15 cellular contexts compared by ENCODE assay signal in the genomic region with DNA sequence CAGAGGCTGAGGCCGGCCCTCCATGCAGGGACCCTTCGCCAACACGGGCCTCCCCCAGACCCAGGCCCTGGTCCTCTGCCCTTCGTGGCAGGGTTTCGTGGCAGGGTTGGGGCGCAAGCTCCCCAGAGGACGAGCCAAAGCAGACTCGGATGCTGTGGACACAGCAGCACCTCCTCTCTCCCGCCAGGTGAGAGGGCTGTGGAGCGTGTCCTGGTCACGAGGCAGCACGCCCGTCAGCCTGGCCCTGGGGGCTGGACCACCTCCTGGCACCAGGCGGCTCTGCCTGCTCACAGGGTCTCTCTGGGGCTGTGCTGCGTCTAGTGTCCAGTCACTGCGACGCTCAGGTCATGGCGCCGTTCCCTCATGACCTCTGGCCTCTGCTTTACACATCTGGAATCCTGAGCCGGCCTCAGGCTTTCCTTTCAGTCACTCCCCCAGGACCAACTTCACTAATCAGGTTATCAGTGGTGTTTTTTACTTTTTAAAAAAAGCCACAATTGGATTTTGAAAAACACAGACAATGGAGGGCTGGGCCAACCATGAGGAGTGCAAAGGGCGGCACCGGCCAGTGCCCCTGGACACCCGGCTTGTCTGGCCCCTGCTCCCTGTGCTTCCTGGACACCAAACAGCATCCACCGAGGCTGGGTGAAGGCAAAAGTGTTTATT. TPM values are rescaled to one million over a fixed set of nuclear protein-coding genes. Genes with fewer than 3 reads are reported as not detected.
DNase-seq lines count a peak whose midpoint lies in the region; ATAC-seq and TF ChIP-seq lines count a peak whose summit lies in the region.
"Had no signal": no experiment of that assay in that cellular context is flagged by ENCODE, and none has a peak within 500 bp of the region (broad histone marks: within the 10 kb centered on the region; RNA-seq: fewer than 3 reads in every experiment).

No MANE protein-coding gene starts in this region.

- H2BK12ac ChIP-seq in neuronal stem cell (ENCODE audit: low read length) = no peak overlapping the region

- TF ChIP-seq CTCF in HCT116 (IDR thresholded peaks at IDR 0.05 in 2 of 3, conservative IDR thresholded peaks at IDR 0.05 in 1 of 3; ENCODE audit: borderline replicate concordance in 1 of 3, insufficient read depth in 1 of 3, low read depth in 2 of 3, low read length in 2 of 3) = no peak

- WGBS in neuronal stem cell (ENCODE audit: extremely low coverage in 2 of 2, insufficient read length in 2 of 2, insufficient replicate concordance in 1 of 2), 2 donors = no CpG with 5 or more reads among the region's 24 CpGs

- H2AFZ ChIP-seq in HCT116 (ENCODE audit: low read depth, low read length, poor library complexity, severe bottlenecking) (no peak overlapping the region), neuronal stem cell (ENCODE audit: low read length) (no peak overlapping the region)

- peaks cover 7% of the 10 kb centered on the region for H3K36me3 Mint-ChIP-seq in activated CD4-positive, alpha-beta memory T cell treated with anti-CD3 and anti-CD28 coated beads for 36 hours
- H3K36me3 Mint-ChIP-seq in activated CD4-positive, alpha-beta memory T cell treated with anti-CD3 and anti-CD28 coated beads, Interleukin-2, amount 10 ng/mL, durations not matched to agents 7 days and 5 days (ENCODE audit: low read depth) = peaks cover 17% of the 10 kb centered on the region
- peaks cover 14% of the 10 kb centered on the region for H3K36me3 Mint-ChIP-seq in activated naive CD8-positive, alpha-beta T cell treated with anti-CD3 and anti-CD28 coated beads, Interleukin-2, amount 50 U/mL, for 24 hours (ENCODE audit: low read depth)

- H3K9me3 Mint-ChIP-seq in activated CD4-positive, alpha-beta memory T cell treated with anti-CD3 and anti-CD28 coated beads for 36 hours = no peaks in the 10 kb centered on the region
- no peaks in the 10 kb centered on the region for H3K9me3 Mint-ChIP-seq in activated CD4-positive, alpha-beta memory T cell treated with anti-CD3 and anti-CD28 coated beads, Interleukin-2, amount 10 ng/mL, durations not matched to agents 7 days and 5 days
- no peaks in the 10 kb centered on the region for H3K9me3 Mint-ChIP-seq in activated naive CD8-positive, alpha-beta T cell treated with anti-CD3 and anti-CD28 coated beads, Interleukin-2, amount 50 U/mL, for 24 hours

- no peak overlapping the region for H2AK5ac ChIP-seq in neuronal stem cell (ENCODE audit: low read depth, low read length)

- CTCF ChIA-PET in activated CD4-positive, alpha-beta memory T cell treated with anti-CD3 and anti-CD28 coated beads for 36 hours (lab: Charles Lee) = no interaction called here
- CTCF ChIA-PET in activated CD4-positive, alpha-beta memory T cell treated with anti-CD3 and anti-CD28 coated beads, Interleukin-2, amount 10 ng/mL, durations not matched to agents 7 days and 5 days (lab: Charles Lee) = no interaction called here
- CTCF ChIA-PET in HCT116 (lab: Charles Lee) = no interaction called here

- H4K8ac ChIP-seq in neuronal stem cell (ENCODE audit: low read depth, low read length) = peak overlapping the region; percentile 72

- H4K91ac ChIP-seq in neuronal stem cell (ENCODE audit: low read depth, low read length, poor library complexity) = no peak overlapping the region

- RAD21 ChIA-PET in HCT116 (lab: Charles Lee; ENCODE audit: low non-redundant PET in 1 of 2, low total read pairs in 2 of 2, uncharacterized antibody in 2 of 2, unreplicated experiment in 2 of 2) = no interaction called here

- peaks cover 10% of the 10 kb centered on the region for H3K79me1 ChIP-seq in neuronal stem cell (ENCODE audit: low read depth, low read length)

- H3K27me3 ChIP-seq in HCT116 (ENCODE audit: insufficient read depth, low read length) (no peaks in the 10 kb centered on the region), neuronal stem cell (ENCODE audit: control insufficient read depth in 3 of 3, insufficient read depth in 3 of 3, low read depth in 1 of 3, low read length in 3 of 3) (no peaks in the 10 kb centered on the region)
- H3K27me3 ChIP-seq: ovary, SJSA1 had no signal

- H2BK5ac ChIP-seq in neuronal stem cell (ENCODE audit: low read length) = peak overlapping the region; percentile 1

- H3K27me3 Mint-ChIP-seq in activated CD4-positive, alpha-beta memory T cell treated with anti-CD3 and anti-CD28 coated beads for 36 hours = no peaks in the 10 kb centered on the region
- no peaks in the 10 kb centered on the region for H3K27me3 Mint-ChIP-seq in activated CD4-positive, alpha-beta memory T cell treated with anti-CD3 and anti-CD28 coated beads, Interleukin-2, amount 10 ng/mL, durations not matched to agents 7 days and 5 days
- H3K27me3 Mint-ChIP-seq in activated naive CD8-positive, alpha-beta T cell treated with anti-CD3 and anti-CD28 coated beads, Interleukin-2, amount 50 U/mL, for 24 hours = no peaks in the 10 kb centered on the region

- no peak overlapping the region for H3K4me3 Mint-ChIP-seq in activated CD4-positive, alpha-beta memory T cell treated with anti-CD3 and anti-CD28 coated beads for 36 hours
- H3K4me3 Mint-ChIP-seq in activated CD4-positive, alpha-beta memory T cell treated with anti-CD3 and anti-CD28 coated beads, Interleukin-2, amount 10 ng/mL, durations not matched to agents 7 days and 5 days = no peak overlapping the region
- H3K4me3 Mint-ChIP-seq in activated naive CD8-positive, alpha-beta T cell treated with anti-CD3 and anti-CD28 coated beads, Interleukin-2, amount 50 U/mL, for 24 hours = no peak overlapping the region

- H3K79me2 ChIP-seq in HCT116 (ENCODE audit: insufficient read depth, low read length) = peaks cover 31% of the 10 kb centered on the region

- DNase-seq in activated CD4-positive, alpha-beta memory T cell treated with anti-CD3 and anti-CD28 coated beads for 36 hours = no peak
- DNase-seq in activated CD4-positive, alpha-beta memory T cell treated with anti-CD3 and anti-CD28 coated beads, Interleukin-2, amount 10 ng/mL, durations not matched to agents 7 days and 5 days = no peak
- DNase-seq in HCT116 (ENCODE audit: low read depth, low spot score) (no peak), neuronal stem cell (ENCODE audit: low spot score) (no peak), CD1c-positive myeloid dendritic cell (ENCODE audit: extremely low spot score) (no peak)
- DNase-seq in activated naive CD8-positive, alpha-beta T cell treated with anti-CD3 and anti-CD28 coated beads, Interleukin-2, amount 50 U/mL, for 24 hours = no peak
- DNase-seq: anterior cingulate cortex; NCI-H1694; NCI-H69; ovary; stimulated activated CD4-positive, alpha-beta T cell treated with anti-CD3 and anti-CD28 coated beads, Interleukin-12 subunit alpha, Interleukin-12 subunit beta, amount 100 ng/mL, for 4 hours had no signal

- no peak overlapping the region for H2BK120ac ChIP-seq in neuronal stem cell (ENCODE audit: low read depth, low read length)

- no peaks in the 10 kb centered on the region for H4K20me1 ChIP-seq in HCT116 (ENCODE audit: insufficient read depth)

- no peak overlapping the region for H3K27ac ChIP-seq in HCT116 (ENCODE audit: low read depth, low read length)
- no peak overlapping the region for H3K27ac ChIP-seq in neuronal stem cell (replicated peaks; ENCODE audit: low read length)
- H3K27ac ChIP-seq: ovary, SJSA1, thoracic aorta had no signal

- no peak overlapping the region for H3K4me2 ChIP-seq in HCT116 (ENCODE audit: low read length)
- no peak overlapping the region for H3K4me2 ChIP-seq in neuronal stem cell (ENCODE audit: insufficient read depth, low read length, poor library complexity, severe bottlenecking)

- BruUV-seq in HCT116 (replicated peaks; lab: Mats Ljungman, UMichigan) = no TSS peak

- H3K36me3 ChIP-seq in HCT116 (ENCODE audit: control insufficient read depth in 1 of 2, insufficient read depth in 2 of 2, low read length in 2 of 2) = peaks cover 2 to 12% of the 10 kb centered on the region in 2 experiments; a peak in 1 of 4 replicates
- H3K36me3 ChIP-seq in neuronal stem cell (replicated peaks in 1 of 2; ENCODE audit: control insufficient read depth in 2 of 2, insufficient read depth in 2 of 2, low read length in 2 of 2) = peaks cover 15 to 26% of the 10 kb centered on the region in 2 donors
- H3K36me3 ChIP-seq: ovary had no signal

- H3K9me3 ChIP-seq in HCT116 (ENCODE audit: control insufficient read depth in 1 of 2, insufficient read depth in 1 of 2, low read depth in 1 of 2, low read length in 2 of 2) (peaks cover 0 to 3% of the 10 kb centered on the region in 2 experiments; a peak in 1 of 4 replicates), neuronal stem cell (replicated peaks in 1 of 2; ENCODE audit: control insufficient read depth in 2 of 2, insufficient read depth in 1 of 2, low read depth in 1 of 2, low read length in 2 of 2) (peaks cover 0 to 2% of the 10 kb centered on the region in 2 donors)
- H3K9me3 ChIP-seq: ovary, SJSA1, thoracic aorta had no signal

- H3K9ac ChIP-seq in HCT116 (ENCODE audit: low read length) (no peak overlapping the region), neuronal stem cell (ENCODE audit: low read depth, low read length, poor library complexity) (no peak overlapping the region)

- POLR2A ChIA-PET in activated CD4-positive, alpha-beta memory T cell treated with anti-CD3 and anti-CD28 coated beads for 36 hours (lab: Charles Lee) = no interaction called here
- POLR2A ChIA-PET in activated CD4-positive, alpha-beta memory T cell treated with anti-CD3 and anti-CD28 coated beads, Interleukin-2, amount 10 ng/mL, durations not matched to agents 7 days and 5 days (lab: Charles Lee) = no interaction called here
- POLR2A ChIA-PET in HCT116 (lab: Charles Lee) = no interaction called here

- H3K27ac Mint-ChIP-seq in activated CD4-positive, alpha-beta memory T cell treated with anti-CD3 and anti-CD28 coated beads for 36 hours = peak overlapping the region; percentile 56
- no peak overlapping the region for H3K27ac Mint-ChIP-seq in activated CD4-positive, alpha-beta memory T cell treated with anti-CD3 and anti-CD28 coated beads, Interleukin-2, amount 10 ng/mL, durations not matched to agents 7 days and 5 days
- peak overlapping the region; percentile 14 for H3K27ac Mint-ChIP-seq in activated naive CD8-positive, alpha-beta T cell treated with anti-CD3 and anti-CD28 coated beads, Interleukin-2, amount 50 U/mL, for 24 hours

- TF ChIP-seq POLR2A in HCT116 (IDR thresholded peaks at IDR 0.05; ENCODE audit: borderline replicate concordance, extremely low read depth, insufficient read depth, insufficient read length) = no peak

- no peak overlapping the region for H3K14ac ChIP-seq in neuronal stem cell (ENCODE audit: low read length)

- intact Hi-C loops in activated CD4-positive, alpha-beta memory T cell treated with anti-CD3 and anti-CD28 coated beads for 36 hours (cut with micrococcal nuclease) = no loop called here
- intact Hi-C loops in HCT116 (cut with micrococcal nuclease) = no loop called here

- TF ChIP-seq RAD21 in HCT116 (IDR thresholded peaks at IDR 0.05; ENCODE audit: low read depth) = no peak

- H3K23ac ChIP-seq in neuronal stem cell (ENCODE audit: low read depth, low read length, poor library complexity) = no peak overlapping the region

- H3K4me3 ChIP-seq in HCT116 (replicated peaks in 1 of 2; ENCODE audit: low read depth in 1 of 2, low read length in 2 of 2) (no peak overlapping the region), neuronal stem cell (ENCODE audit: low read length in 2 of 2) (peak overlapping the region in 1 of 2 donors; percentile 13)
- H3K4me3 ChIP-seq: ovary, SJSA1, thoracic aorta had no signal

- peaks cover 25% of the 10 kb centered on the region for H3K4me1 Mint-ChIP-seq in activated CD4-positive, alpha-beta memory T cell treated with anti-CD3 and anti-CD28 coated beads for 36 hours (ENCODE audit: low read depth)
- H3K4me1 Mint-ChIP-seq in activated CD4-positive, alpha-beta memory T cell treated with anti-CD3 and anti-CD28 coated beads, Interleukin-2, amount 10 ng/mL, durations not matched to agents 7 days and 5 days = peaks cover 29% of the 10 kb centered on the region
- peaks cover 22% of the 10 kb centered on the region for H3K4me1 Mint-ChIP-seq in activated naive CD8-positive, alpha-beta T cell treated with anti-CD3 and anti-CD28 coated beads, Interleukin-2, amount 50 U/mL, for 24 hours

- H3K9me2 ChIP-seq in HCT116 (ENCODE audit: insufficient read depth) = no peaks in the 10 kb centered on the region

- no peak overlapping the region for H2BK15ac ChIP-seq in neuronal stem cell (ENCODE audit: low read length)

- peak overlapping the region; percentile 1 for H3K18ac ChIP-seq in neuronal stem cell (ENCODE audit: low read length)

- ATAC-seq in HCT116 = peak; percentile 10
- ATAC-seq in activated naive CD8-positive, alpha-beta T cell treated with anti-CD3 and anti-CD28 coated beads, Interleukin-2, amount 50 U/mL, for 24 hours = no peak
- ATAC-seq in GM21576 (IDR thresholded peaks at IDR 0.05; ENCODE audit: unreplicated experiment) = no peak
- no peak for ATAC-seq in HG02610 (IDR thresholded peaks at IDR 0.05; ENCODE audit: unreplicated experiment)

- H3K4ac ChIP-seq in neuronal stem cell (ENCODE audit: low read length) = no peak overlapping the region

- H3K4me1 ChIP-seq in HCT116 (ENCODE audit: control insufficient read depth in 1 of 2, insufficient read depth in 2 of 2, low read length in 2 of 2) (peaks cover 7 to 23% of the 10 kb centered on the region in 2 experiments; a peak in 3 of 4 replicates), neuronal stem cell (ENCODE audit: control insufficient read depth in 2 of 2, insufficient read depth in 1 of 2, low read depth in 1 of 2, low read length in 2 of 2) (peaks cover 7 to 14% of the 10 kb centered on the region in 2 donors)

RNA-seq across cellular contexts. Expression of a gene that starts 5.4 kb away (rescaled TPM):
- total RNA-seq in activated CD4-positive, alpha-beta memory T cell treated with anti-CD3 and anti-CD28 coated beads for 36 hours = 10 to 100 TPM; 49.8 to 55.9 TPM
- total RNA-seq in activated CD4-positive, alpha-beta memory T cell treated with anti-CD3 and anti-CD28 coated beads, Interleukin-2, amount 10 ng/mL, durations not matched to agents 7 days and 5 days = 10 to 100 TPM; 27.8 to 33.5 TPM
- 102 TPM for total RNA-seq in HCT116 (2021; ENCODE audit: unreplicated experiment)
- polyA plus RNA-seq in HCT116 (2012) = 193 and 202 TPM in 2 replicates
- polyA plus RNA-seq in neuronal stem cell (2013, experiment 1 of 2) = 79.2 TPM
- 73.1 TPM for polyA plus RNA-seq in neuronal stem cell (2013, experiment 2 of 2)

RNA-seq across cellular contexts. Expression of a gene that starts 5.6 kb away (rescaled TPM):
- total RNA-seq in activated CD4-positive, alpha-beta memory T cell treated with anti-CD3 and anti-CD28 coated beads for 36 hours = 10 to 100 TPM; 20.0 to 24.6 TPM
- 10 to 100 TPM; 55.0 to 55.4 TPM for total RNA-seq in activated CD4-positive, alpha-beta memory T cell treated with anti-CD3 and anti-CD28 coated beads, Interleukin-2, amount 10 ng/mL, durations not matched to agents 7 days and 5 days
- 50.6 TPM for total RNA-seq in HCT116 (2021; ENCODE audit: unreplicated experiment)
- 24.0 and 26.4 TPM in 2 replicates for polyA plus RNA-seq in HCT116 (2012)
- 14.7 TPM for polyA plus RNA-seq in neuronal stem cell (2013, experiment 1 of 2)
- polyA plus RNA-seq in neuronal stem cell (2013, experiment 2 of 2) = 14.2 TPM

RNA-seq across cellular contexts. Expression of a gene that starts 21.7 kb away (rescaled TPM):
- 10 to 100 TPM; 11.1 to 11.3 TPM for total RNA-seq in activated CD4-positive, alpha-beta memory T cell treated with anti-CD3 and anti-CD28 coated beads for 36 hours
- 10 to 100 TPM; 10.1 to 11.6 TPM for total RNA-seq in activated CD4-positive, alpha-beta memory T cell treated with anti-CD3 and anti-CD28 coated beads, Interleukin-2, amount 10 ng/mL, durations not matched to agents 7 days and 5 days
- total RNA-seq in HCT116 (2021; ENCODE audit: unreplicated experiment) = 30.2 TPM
- polyA plus RNA-seq in HCT116 (2012) = 28.5 and 28.9 TPM in 2 replicates
- 14.7 TPM for polyA plus RNA-seq in neuronal stem cell (2013, experiment 1 of 2)
- 14.1 TPM for polyA plus RNA-seq in neuronal stem cell (2013, experiment 2 of 2)

RNA-seq across cellular contexts. Expression of a gene that starts 50.6 kb away (rescaled TPM):
- 10 to 100 TPM; 60.7 to 60.9 TPM for total RNA-seq in activated CD4-positive, alpha-beta memory T cell treated with anti-CD3 and anti-CD28 coated beads for 36 hours
- 100 to 1,000 TPM; 112 to 114 TPM for total RNA-seq in activated CD4-positive, alpha-beta memory T cell treated with anti-CD3 and anti-CD28 coated beads, Interleukin-2, amount 10 ng/mL, durations not matched to agents 7 days and 5 days
- total RNA-seq in HCT116 (2021; ENCODE audit: unreplicated experiment) = 109 TPM
- polyA plus RNA-seq in HCT116 (2012) = 75.0 and 96.2 TPM in 2 replicates
- polyA plus RNA-seq in neuronal stem cell (2013, experiment 1 of 2) = 7.2 TPM
- polyA plus RNA-seq in neuronal stem cell (2013, experiment 2 of 2) = 7.3 TPM
